9 cellular contexts compared by ENCODE assay signal in the genomic region with DNA sequence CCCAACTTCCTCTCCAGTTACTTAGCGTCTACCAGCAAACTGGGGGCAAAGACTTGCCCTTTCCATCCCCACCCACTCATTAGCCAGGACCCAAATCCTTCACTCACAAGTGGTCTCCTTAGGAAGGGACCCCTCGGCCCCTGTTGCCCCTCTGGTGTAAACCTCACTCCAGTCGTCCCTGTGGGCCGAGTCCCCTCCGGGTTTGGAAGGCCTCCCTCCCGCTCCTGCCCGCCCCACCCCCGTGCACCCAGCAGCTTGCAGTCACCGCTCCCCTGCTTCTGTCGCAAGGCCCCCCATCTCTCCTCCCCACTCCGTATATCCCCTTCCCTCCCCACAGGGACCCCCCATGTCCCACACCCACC. TPM values are rescaled to one million over a fixed set of nuclear protein-coding genes. Genes with fewer than 3 reads are reported as not detected.
DNase-seq lines count a peak whose midpoint lies in the region; ATAC-seq, FAIRE-seq and TF ChIP-seq lines count a peak whose summit lies in the region.
"Had no signal": no experiment of that assay in that cellular context is flagged by ENCODE, and none has a peak within 500 bp of the region (broad histone marks: within the 10 kb centered on the region; RNA-seq: fewer than 3 reads in every experiment).

No MANE protein-coding gene starts in this region.

- no peak overlapping the region for H2BK5ac ChIP-seq in mesenchymal stem cell (ENCODE audit: low read depth, low read length, poor library complexity, severe bottlenecking)

- H3K27ac ChIP-seq in heart right ventricle (peak overlapping the region in 7 of 10 donors; percentile 73 to 96 (median 81)), GM12878 (ENCODE audit: control insufficient read depth, insufficient read depth) (peak overlapping the region; percentile 75), mesenchymal stem cell (ENCODE audit: low read length, poor library complexity, severe bottlenecking) (no peak overlapping the region), upper lobe of left lung (peak overlapping the region; percentile 85 to 90 (median 86))

- H3K36me3 ChIP-seq in heart right ventricle, result peaks cover 0 to 31% (median 0%) of the 10 kb centered on the region in 9 donors
- peaks cover 0 to 2% of the 10 kb centered on the region in 2 experiments; a peak in 1 of 4 replicates for H3K36me3 ChIP-seq in GM12878 (ENCODE audit: control insufficient read depth in 2 of 2, insufficient read depth in 2 of 2, low read length in 1 of 2)
- H3K36me3 ChIP-seq in mesenchymal stem cell (ENCODE audit: control insufficient read depth in 1 of 2, insufficient read depth in 2 of 2, low read depth in 1 of 2, low read length in 2 of 2), result peaks cover 3 to 6% of the 10 kb centered on the region in 2 experiments
- peaks cover 0 to 5% (median 0%) of the 10 kb centered on the region in 4 donors for H3K36me3 ChIP-seq in upper lobe of left lung

- POLR2A ChIA-PET in GM12878 (lab: Charles Lee), result interaction anchor here (0.6 to 1.7 kb wide), 4 partner anchors 8 to 494 kb away, joined by 4 to 6 read pairs (median 4); no protein-coding TSS in a partner anchor

- H2BK120ac ChIP-seq in mesenchymal stem cell (ENCODE audit: low read depth, low read length), result peak overlapping the region; percentile 71

- TF ChIP-seq RAD21 in GM12878 (IDR thresholded peaks at IDR 0.05; ENCODE audit: insufficient read depth, low read depth, low read length), result no peak

- TF ChIP-seq CTCF in heart right ventricle (IDR thresholded peaks at IDR 0.05) (no peak), GM12878 (IDR thresholded peaks at IDR 0.05 in 2 of 3, conservative IDR thresholded peaks at IDR 0.05 in 1 of 3; ENCODE audit: control insufficient read depth in 2 of 3, extremely low read depth in 1 of 3, insufficient read depth in 1 of 3, low read depth in 3 of 3, low read length in 3 of 3) (no peak), upper lobe of left lung (IDR thresholded peaks at IDR 0.05) (no peak)

- SMC1A ChIA-PET in GM12878 (lab: Charles Lee; ENCODE audit: uncharacterized antibody, unreplicated experiment), result interaction anchor here (1.2 kb wide), 1 partner anchor 283 kb away, joined by 3 read pairs; no protein-coding TSS in a partner anchor

- H2BK12ac ChIP-seq in mesenchymal stem cell (ENCODE audit: low read length in 2 of 2), result no peak overlapping the region

- no peak; the same call in 1 of the 2 replicates for TF ChIP-seq POLR2A in GM12878 (IDR thresholded peaks at IDR 0.05; ENCODE audit: low read depth, low read length)
- TF ChIP-seq POLR2A in upper lobe of left lung (IDR thresholded peaks at IDR 0.05), result no peak

- H3K4me2 ChIP-seq in GM12878 (ENCODE audit: control insufficient read depth, insufficient read depth), result peak overlapping the region; percentile 97
- peak overlapping the region; percentile 92 for H3K4me2 ChIP-seq in mesenchymal stem cell (ENCODE audit: low read length, poor library complexity, severe bottlenecking)

- in situ Hi-C loops in GM12878 (cut with MboI), result no loop called here

- H3K79me2 ChIP-seq in GM12878 (ENCODE audit: control insufficient read depth, insufficient read depth, low read length), result peaks cover 55% of the 10 kb centered on the region

- H2AFZ ChIP-seq in GM12878 (ENCODE audit: control insufficient read depth, low read depth, low read length) (no peak overlapping the region; the same call in 1 of the 2 replicates), mesenchymal stem cell (ENCODE audit: low read depth, low read length) (no peak overlapping the region)

- H3K27me3 ChIP-seq in heart right ventricle (no peaks in the 10 kb centered on the region), GM12878 (replicated peaks in 1 of 2; ENCODE audit: control insufficient read depth in 2 of 2, insufficient read depth in 2 of 2, low read length in 1 of 2) (peaks cover 0 to 3% of the 10 kb centered on the region in 2 experiments; a peak in 1 of 4 replicates), mesenchymal stem cell (ENCODE audit: control insufficient read depth in 1 of 2, insufficient read depth in 1 of 2, low read length in 2 of 2) (peaks cover 0 to 3% of the 10 kb centered on the region in 2 experiments), upper lobe of left lung (no peaks in the 10 kb centered on the region)

- H3K9me3 ChIP-seq in heart right ventricle (no peaks in the 10 kb centered on the region), GM12878 (replicated peaks; ENCODE audit: control insufficient read depth, insufficient read depth, low read length) (no peaks in the 10 kb centered on the region), mesenchymal stem cell (ENCODE audit: control insufficient read depth, low read length) (no peaks in the 10 kb centered on the region), upper lobe of left lung (no peaks in the 10 kb centered on the region)

- H3K4me1 ChIP-seq in heart right ventricle (peaks cover 7 to 71% (median 50%) of the 10 kb centered on the region in 9 donors), GM12878 (ENCODE audit: control insufficient read depth, insufficient read depth, low read length) (peaks cover 29% of the 10 kb centered on the region), mesenchymal stem cell (ENCODE audit: control insufficient read depth, insufficient read depth, low read depth, low read length) (peaks cover 27% of the 10 kb centered on the region), upper lobe of left lung (peaks cover 24 to 64% (median 47%) of the 10 kb centered on the region in 4 donors)

- H2BK15ac ChIP-seq in mesenchymal stem cell (ENCODE audit: low read depth, poor library complexity, severe bottlenecking), result peak overlapping the region; percentile 82

- no peaks in the 10 kb centered on the region for H4K20me1 ChIP-seq in GM12878 (ENCODE audit: control insufficient read depth, insufficient read depth)

- no peak for DNase-seq in heart right ventricle
- no peak for DNase-seq in left cardiac atrium
- no peak for DNase-seq in GM12878 (ENCODE audit: low read depth, low spot score)
- no peak for DNase-seq in mesenchymal stem cell
- DNase-seq in upper lobe of left lung, result peak in 1 of 2 donors; percentile 71
- DNase-seq in NOMO-1 treated with dmso at 0.1 percent for 144 hours (lab: John Stamatoyannopoulos, UW; ENCODE audit: unreplicated experiment), result no peak
- no peak for DNase-seq in urothelium cell line (ENCODE audit: low spot score)

- H3K4me3 ChIP-seq in heart right ventricle, result peak overlapping the region in 9 of 10 donors; percentile 76 to 94 (median 85)
- peak overlapping the region; percentile 97 for H3K4me3 ChIP-seq in GM12878
- H3K4me3 ChIP-seq in mesenchymal stem cell (ENCODE audit: insufficient read depth in 1 of 2, low read depth in 1 of 2, low read length in 2 of 2), result peak overlapping the region; percentile 84 to 91
- peak overlapping the region; percentile 93 to 97 (median 96) for H3K4me3 ChIP-seq in upper lobe of left lung

- no peak overlapping the region for H2AK5ac ChIP-seq in mesenchymal stem cell (ENCODE audit: low read length, severe bottlenecking)

- CTCF ChIA-PET in GM12878 (lab: Yijun Ruan, JAX), result no interaction called here

- no peak for TF ChIP-seq EP300 in GM12878 (IDR thresholded peaks at IDR 0.05; ENCODE audit: borderline replicate concordance in 1 of 2, control insufficient read depth in 1 of 2, low read depth in 2 of 2, low read length in 2 of 2)
- no peak for TF ChIP-seq EP300 in upper lobe of left lung (IDR thresholded peaks at IDR 0.05)

- H3K9ac ChIP-seq in GM12878 (ENCODE audit: control insufficient read depth, insufficient read depth, low read length), result peak overlapping the region; percentile 83
- H3K9ac ChIP-seq in mesenchymal stem cell (ENCODE audit: low read length), result peak overlapping the region; percentile 92

- 59 to 73% methylated on average over 11 of the region's 11 CpGs for WGBS in heart right ventricle, 2 donors
- WGBS in GM12878 (ENCODE audit: insufficient coverage, insufficient replicate concordance, low lambda C conversion rate, missing lambda C conversion rate), result 0% methylated on average over 4 of the region's 11 CpGs
- WGBS in mesenchymal stem cell, result 72% methylated on average over 11 of the region's 11 CpGs
- 25 to 41% methylated on average over 10 to 11 of the region's 11 CpGs for WGBS in upper lobe of left lung, 2 donors

- FAIRE-seq in GM12878 (lab: Jason Lieb, UNC), result no peak
- FAIRE-seq in urothelium cell line (lab: Jason Lieb, UNC), result no peak

- no TSS peak for BruUV-seq in GM12878 (replicated peaks; lab: Mats Ljungman, UMichigan)

- peak overlapping the region in 1 of 2 experiments; percentile 81 for H3K4ac ChIP-seq in mesenchymal stem cell (ENCODE audit: low read depth in 1 of 2, low read length in 2 of 2)

- H4K91ac ChIP-seq in mesenchymal stem cell (ENCODE audit: low read length), result peak overlapping the region; percentile 85

- H4K8ac ChIP-seq in mesenchymal stem cell (ENCODE audit: low read length), result peak overlapping the region; percentile 27

- H3K14ac ChIP-seq in mesenchymal stem cell (ENCODE audit: low read length in 2 of 2), result no peak overlapping the region

- H3K18ac ChIP-seq in mesenchymal stem cell (ENCODE audit: low read depth in 1 of 2, low read length in 2 of 2), result peak overlapping the region; percentile 37 to 98

- RAD21 ChIA-PET in GM12878 (lab: Charles Lee; ENCODE audit: unreplicated experiment), result interaction anchor here (0.9 to 1.4 kb wide), 3 partner anchors 20 to 114 kb away, joined by 3 to 9 read pairs (median 4); no protein-coding TSS in a partner anchor

- no peak for ATAC-seq in heart right ventricle
- no peak for ATAC-seq in left cardiac atrium
- ATAC-seq in GM12878, result 0 out of 3 replicates have a peak, but pooled peaks have one; percentile 2
- ATAC-seq in upper lobe of left lung (ENCODE audit: low FRiP score in 2 of 2), result no peak
- no peak for ATAC-seq in GM18870 (IDR thresholded peaks at IDR 0.05; ENCODE audit: unreplicated experiment)

- H3K79me1 ChIP-seq in mesenchymal stem cell (replicated peaks; ENCODE audit: low read length, poor library complexity, severe bottlenecking), result peaks cover 32% of the 10 kb centered on the region

- intact Hi-C loops in heart right ventricle (cut with DNase I) (loop anchor here in 1 of 10 donors (5.0 kb wide), 1 partner anchor 69 kb away; no protein-coding TSS in a partner anchor), left cardiac atrium (cut with DNase I) (no loop called here), GM12878 (cut with micrococcal nuclease; ENCODE audit: unreplicated experiment) (no loop called here)

- no peak overlapping the region for H3K23ac ChIP-seq in mesenchymal stem cell (ENCODE audit: low read length in 2 of 2)

RNA-seq across cellular contexts. Expression of a gene that starts 1.2 kb away (rescaled TPM):
- total RNA-seq in heart right ventricle, result 10 to 100 TPM in 9 of 10 donors, 1 to 10 TPM in 1; 9.4 to 32.1 (median 13.5) TPM
- polyA plus RNA-seq in heart right ventricle, result 10 to 100 TPM; 20.1 to 20.2 TPM
- 10 to 100 TPM; 19.1 to 24.0 TPM for total RNA-seq in left cardiac atrium
- total RNA-seq in GM12878 (2013; cell fraction: nucleolus; rRNA removed), result 16.2 and 21.3 TPM in 2 replicates
- total RNA-seq in GM12878 (2014; rRNA removed), result 68.9 and 85.1 TPM in 2 replicates
- total RNA-seq in GM12878 (2014; rRNA removed; fragmentation: Illumina TruSeq; extraction: Trizol), result 25.7 and 31.5 TPM in 2 replicates
- total RNA-seq in GM12878 (2021), result 106 and 107 TPM in 2 replicates
- polyA plus RNA-seq in GM12878 (2011; ENCODE audit: low read depth), result 21.5 TPM
- polyA plus RNA-seq in GM12878 (2011; rRNA removed), result 27.6 and 47.2 TPM in 2 replicates
- polyA plus RNA-seq in GM12878 (2011; cell fraction: cytosol; rRNA removed), result 57.7 and 83.4 TPM in 2 replicates
- 55.8 and 67.2 TPM in 2 replicates for polyA plus RNA-seq in GM12878 (2011; cell fraction: nucleus; rRNA removed)
- 54.9 and 67.3 TPM in 2 replicates for polyA plus RNA-seq in GM12878 (2012)
- 8.7 and 31.3 TPM in 2 replicates for polyA plus RNA-seq in GM12878 (2014; fragmentation: Illumina TruSeq; extraction: Trizol)
- polyA plus RNA-seq in GM12878 (2014; fragmentation: Nextera tagmentation; extraction: Ambion mirVana), result 1 to 10 TPM; 4.0 to 6.6 TPM
- 99.2 and 126 TPM in 2 replicates for polyA plus RNA-seq in GM12878 (2014; rRNA removed)
- 100 to 1,000 TPM in 1 of 2 experiments, 10 to 100 TPM in 1; 96.3 to 114 TPM for polyA plus RNA-seq in GM12878 (2016; fragmentation: Nextera tagmentation; extraction: Ambion mirVana)
- polyA minus RNA-seq in GM12878 (2011; rRNA and poly(A)+ RNA removed), result 13.5 and 27.4 TPM in 2 replicates
- 21.4 and 25.4 TPM in 2 replicates for polyA minus RNA-seq in GM12878 (2011; cell fraction: cytosol; rRNA and poly(A)+ RNA removed)
- polyA minus RNA-seq in GM12878 (2011; cell fraction: nucleus; rRNA and poly(A)+ RNA removed), result 6.2 and 10.5 TPM in 2 replicates
- 46.3 TPM for polyA plus RNA-seq in mesenchymal stem cell (2013, experiment 1 of 2)
- 45.6 TPM for polyA plus RNA-seq in mesenchymal stem cell (2013, experiment 2 of 2)
- total RNA-seq in upper lobe of left lung, result 100 to 1,000 TPM in 1 of 6 donors, 10 to 100 TPM in 5; 62.9 to 123 (median 91.2) TPM

RNA-seq across cellular contexts. Expression of a gene that starts 27.4 kb away (rescaled TPM):
- total RNA-seq in heart right ventricle, result 1 to 10 TPM in 3 of 10 donors, under 1 TPM in 4, not detected in 3; 0.42 to 1.6 (median 0.93) TPM
- polyA plus RNA-seq in heart right ventricle, result under 1 TPM in 1 of 2 donors, not detected in 1; 0.41 TPM
- total RNA-seq in left cardiac atrium, result not detected
- not detected in 2 replicates for total RNA-seq in GM12878 (2013; cell fraction: nucleolus; rRNA removed)
- total RNA-seq in GM12878 (2014; rRNA removed), result not detected in 2 replicates
- not detected in 2 replicates for total RNA-seq in GM12878 (2014; rRNA removed; fragmentation: Illumina TruSeq; extraction: Trizol)
- total RNA-seq in GM12878 (2021), result 1.5 and 1.9 TPM in 2 replicates
- not detected for polyA plus RNA-seq in GM12878 (2011; ENCODE audit: low read depth)
- polyA plus RNA-seq in GM12878 (2011; rRNA removed), result not detected in 2 replicates
- polyA plus RNA-seq in GM12878 (2011; cell fraction: cytosol; rRNA removed), result not detected in 2 replicates
- polyA plus RNA-seq in GM12878 (2011; cell fraction: nucleus; rRNA removed), result 0.22 TPM in 1 of 2 replicates, not detected in the other
- not detected in 2 replicates for polyA plus RNA-seq in GM12878 (2012)
- 0.79 TPM in 1 of 2 replicates, not detected in the other for polyA plus RNA-seq in GM12878 (2014; fragmentation: Illumina TruSeq; extraction: Trizol)
- not detected for polyA plus RNA-seq in GM12878 (2014; fragmentation: Nextera tagmentation; extraction: Ambion mirVana)
- 0.03 TPM in 1 of 2 replicates, not detected in the other for polyA plus RNA-seq in GM12878 (2014; rRNA removed)
- not detected for polyA plus RNA-seq in GM12878 (2016; fragmentation: Nextera tagmentation; extraction: Ambion mirVana)
- polyA minus RNA-seq in GM12878 (2011; rRNA and poly(A)+ RNA removed), result not detected in 2 replicates
- not detected in 2 replicates for polyA minus RNA-seq in GM12878 (2011; cell fraction: cytosol; rRNA and poly(A)+ RNA removed)
- not detected in 2 replicates for polyA minus RNA-seq in GM12878 (2011; cell fraction: nucleus; rRNA and poly(A)+ RNA removed)
- 0.08 TPM for polyA plus RNA-seq in mesenchymal stem cell (2013, experiment 1 of 2)
- polyA plus RNA-seq in mesenchymal stem cell (2013, experiment 2 of 2), result not detected
- 1 to 10 TPM in 2 of 6 donors, under 1 TPM in 1, not detected in 3; 0.30 to 5.3 (median 2.9) TPM for total RNA-seq in upper lobe of left lung
- total RNA-seq: SK-MEL-5 had no signal

RNA-seq across cellular contexts. Expression of a gene that starts 45.7 kb away (rescaled TPM):
- total RNA-seq in heart right ventricle, result 1 to 10 TPM in 5 of 10 donors, under 1 TPM in 2, not detected in 3; 0.85 to 1.6 (median 1.2) TPM
- under 1 TPM in 1 of 2 donors, not detected in 1; 0.09 TPM for polyA plus RNA-seq in heart right ventricle
- total RNA-seq in left cardiac atrium, result not detected
- total RNA-seq in GM12878 (2013; cell fraction: nucleolus; rRNA removed), result not detected in 2 replicates
- not detected in 2 replicates for total RNA-seq in GM12878 (2014; rRNA removed)
- total RNA-seq in GM12878 (2014; rRNA removed; fragmentation: Illumina TruSeq; extraction: Trizol), result not detected in 2 replicates
- 0.90 and 1.5 TPM in 2 replicates for total RNA-seq in GM12878 (2021)
- not detected for polyA plus RNA-seq in GM12878 (2011; ENCODE audit: low read depth)
- polyA plus RNA-seq in GM12878 (2011; rRNA removed), result not detected in 2 replicates
- not detected in 2 replicates for polyA plus RNA-seq in GM12878 (2011; cell fraction: cytosol; rRNA removed)
- not detected in 2 replicates for polyA plus RNA-seq in GM12878 (2011; cell fraction: nucleus; rRNA removed)
- polyA plus RNA-seq in GM12878 (2012), result not detected in 2 replicates
- polyA plus RNA-seq in GM12878 (2014; fragmentation: Illumina TruSeq; extraction: Trizol), result not detected in 2 replicates
- polyA plus RNA-seq in GM12878 (2014; fragmentation: Nextera tagmentation; extraction: Ambion mirVana), result not detected
- not detected in 2 replicates for polyA plus RNA-seq in GM12878 (2014; rRNA removed)
- not detected for polyA plus RNA-seq in GM12878 (2016; fragmentation: Nextera tagmentation; extraction: Ambion mirVana)
- not detected in 2 replicates for polyA minus RNA-seq in GM12878 (2011; rRNA and poly(A)+ RNA removed)
- polyA minus RNA-seq in GM12878 (2011; cell fraction: cytosol; rRNA and poly(A)+ RNA removed), result not detected in 2 replicates
- not detected in 2 replicates for polyA minus RNA-seq in GM12878 (2011; cell fraction: nucleus; rRNA and poly(A)+ RNA removed)
- polyA plus RNA-seq in mesenchymal stem cell (2013, experiment 1 of 2), result not detected
- not detected for polyA plus RNA-seq in mesenchymal stem cell (2013, experiment 2 of 2)
- total RNA-seq in upper lobe of left lung, result 1 to 10 TPM in 1 of 6 donors, under 1 TPM in 1, not detected in 4; 0.83 to 2.3 TPM
- total RNA-seq: SK-MEL-5 had no signal
